Comparison of ENCODE assay signal across 22 cellular contexts in the genomic region with DNA sequence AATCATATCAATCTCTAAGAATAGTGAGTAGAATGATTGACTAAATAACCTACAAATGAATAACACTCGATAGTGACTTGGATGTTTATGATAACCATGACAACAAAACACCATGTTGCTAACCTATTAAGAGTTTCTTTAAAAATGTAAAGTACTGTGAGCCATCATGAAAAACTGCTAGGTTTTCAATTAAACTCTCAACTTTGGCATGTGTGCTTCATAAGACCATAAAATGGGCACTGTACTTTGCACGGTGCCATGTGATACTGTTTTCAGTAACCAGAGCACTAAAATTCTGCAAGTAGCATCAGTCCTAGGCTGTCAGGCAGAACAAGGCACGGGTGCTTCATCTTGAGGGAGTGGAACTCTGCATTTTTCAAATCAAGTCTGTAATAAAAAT.
"Had no signal": no experiment of that assay in that cellular context is flagged by ENCODE, and none has a peak within 500 bp of the region (broad histone marks: within the 10 kb centered on the region; RNA-seq: fewer than 3 reads in every experiment).

No MANE protein-coding gene starts in this region.

- H3K27me3 Mint-ChIP-seq: central memory CD8-positive, alpha-beta T cell; effector memory CD8-positive, alpha-beta T cell had no signal

- H3K36me3 Mint-ChIP-seq: activated naive CD4-positive, alpha-beta T cell treated with anti-CD3 and anti-CD28 coated beads, Interleukin-2, amount 50 U/mL, for 72 hours; natural killer cell had no signal

- H3K9me3 ChIP-seq: breast epithelium, esophagus squamous epithelium, ovary, psoas muscle had no signal

- H3K4me3 ChIP-seq: breast epithelium, esophagus squamous epithelium, ovary, psoas muscle had no signal

- H3K9me3 Mint-ChIP-seq: activated naive CD4-positive, alpha-beta T cell treated with anti-CD3 and anti-CD28 coated beads, Interleukin-2, amount 50 U/mL, for 72 hours had no signal

- FAIRE-seq: colon, TTC549 had no signal

- H3K27ac ChIP-seq: breast epithelium, dorsolateral prefrontal cortex, esophagus squamous epithelium, ovary, psoas muscle had no signal

- H3K4me1 ChIP-seq: breast epithelium, esophagus squamous epithelium, psoas muscle had no signal

- H3K4me1 Mint-ChIP-seq: central memory CD8-positive, alpha-beta T cell; natural killer cell had no signal

- H3K4me3 Mint-ChIP-seq: activated CD8-positive, alpha-beta T cell treated with anti-CD3 and anti-CD28 coated beads, Interleukin-2, amount 10 ng/mL, durations not matched to agents 7 days and 5 days; central memory CD8-positive, alpha-beta T cell; effector memory CD8-positive, alpha-beta T cell; mesothelial cell of epicardium; natural killer cell had no signal

- H3K27me3 ChIP-seq: breast epithelium, dorsolateral prefrontal cortex, esophagus squamous epithelium, ovary had no signal

- H3K36me3 ChIP-seq: breast epithelium, esophagus squamous epithelium, ovary had no signal

- DNase-seq: activated CD4-positive, alpha-beta T cell treated with anti-CD3 and anti-CD28 coated beads for 1 hour; activated CD4-positive, alpha-beta T cell treated with anti-CD3 and anti-CD28 coated beads, Interleukin-2, amount 50 U/mL, for 1 hour; activated CD8-positive, alpha-beta T cell treated with anti-CD3 and anti-CD28 coated beads, Interleukin-2, amount 10 ng/mL, durations not matched to agents 7 days and 5 days; activated T-cell treated with anti-CD3 and anti-CD28 coated beads, Interleukin-2, amount 50 U/mL, for 1 hour; dorsolateral prefrontal cortex; effector memory CD8-positive, alpha-beta T cell; esophagus squamous epithelium; left ventricle myocardium superior; mammary epithelial cell; natural killer cell; psoas muscle; stimulated activated CD4-positive, alpha-beta T cell treated with anti-CD3 and anti-CD28 coated beads, Interleukin-12 subunit alpha, Interleukin-12 subunit beta, amount 100 ng/mL, for 4 hours; stimulated activated CD4-positive, alpha-beta T cell treated with anti-CD3 and anti-CD28 coated beads, Interleukin-4, amount 100 ng/mL, for 4 hours; stimulated activated naive CD8-positive, alpha-beta T cell treated with anti-CD3 and anti-CD28 coated beads, Interleukin-15, Interleukin-2, amounts not matched to agents 100 U/mL and 50 U/mL, for 24 hours; T-helper 2 cell had no signal

- H3K27ac Mint-ChIP-seq: activated CD8-positive, alpha-beta T cell treated with anti-CD3 and anti-CD28 coated beads, Interleukin-2, amount 10 ng/mL, durations not matched to agents 7 days and 5 days; activated naive CD4-positive, alpha-beta T cell treated with anti-CD3 and anti-CD28 coated beads, Interleukin-2, amount 50 U/mL, for 72 hours; effector memory CD8-positive, alpha-beta T cell; mesothelial cell of epicardium; natural killer cell had no signal
